ENCODE assay signal across 8 cellular contexts in genomic region chr6:21595265-21595950, GRCh38. TPM values are rescaled to one million over a fixed set of nuclear protein-coding genes. Genes with fewer than 3 reads are reported as not detected.
DNase-seq lines count a peak whose midpoint lies in the region; ATAC-seq lines count a peak whose summit lies in the region.

No MANE protein-coding gene starts in this region.

- H3K9me3 ChIP-seq in MG63 (no peaks in the 10 kb centered on the region), adipocyte (ENCODE audit: control insufficient read depth, low read length) (no peaks in the 10 kb centered on the region), iPS DF 6.9 (ENCODE audit: control insufficient read depth, insufficient read depth, low read length) (no peaks in the 10 kb centered on the region)

- H3K4me1 ChIP-seq in adipocyte (ENCODE audit: control insufficient read depth, insufficient read depth, low read length) (peaks cover 19% of the 10 kb centered on the region), iPS DF 6.9 (ENCODE audit: control insufficient read depth, insufficient read depth, low read length) (no peaks in the 10 kb centered on the region)

- peak; percentile 42 for DNase-seq in EL
- peak; percentile 17 for DNase-seq in MG63
- DNase-seq in adipocyte (ENCODE audit: low read depth): peak; percentile 44
- no peak for DNase-seq in iPS DF 6.9 (ENCODE audit: low read depth, low spot score)
- DNase-seq in skeletal muscle cell (ENCODE audit: low read depth): no peak
- no peak for DNase-seq in DMS153 (lab: John Stamatoyannopoulos, UW)
- DNase-seq in H4 (ENCODE audit: low spot score): no peak

- no peaks in the 10 kb centered on the region for H3K27me3 ChIP-seq in MG63
- no peaks in the 10 kb centered on the region for H3K27me3 ChIP-seq in adipocyte (replicated peaks; ENCODE audit: control insufficient read depth, insufficient read depth, low read length)
- no peaks in the 10 kb centered on the region for H3K27me3 ChIP-seq in iPS DF 6.9 (ENCODE audit: control insufficient read depth, insufficient read depth, low read length)

- H3K4me3 ChIP-seq in MG63 (peak overlapping the region; percentile 73), adipocyte (ENCODE audit: low read length) (peak overlapping the region; percentile 94), iPS DF 6.9 (ENCODE audit: low read length) (peak overlapping the region; percentile 83), skeletal muscle cell (ENCODE audit: low read depth, low read length) (peak overlapping the region; percentile 80)

- H3K27ac ChIP-seq in iPS DF 6.9 (ENCODE audit: low read length): no peak overlapping the region

- peak; percentile 14 for ATAC-seq in GM21390 (IDR thresholded peaks at IDR 0.05; ENCODE audit: unreplicated experiment)

- peaks cover 3% of the 10 kb centered on the region; the same call in 1 of the 2 replicates for H3K36me3 ChIP-seq in MG63
- no peaks in the 10 kb centered on the region for H3K36me3 ChIP-seq in adipocyte (ENCODE audit: control insufficient read depth, insufficient read depth, low read length, severe bottlenecking)
- peaks cover 10% of the 10 kb centered on the region; the same call in 1 of the 2 replicates for H3K36me3 ChIP-seq in iPS DF 6.9 (ENCODE audit: control insufficient read depth, insufficient read depth, low read length)

- peak overlapping the region; percentile 89 for H3K9ac ChIP-seq in adipocyte (ENCODE audit: low read length)

- WGBS in iPS DF 6.9 (ENCODE audit: insufficient coverage, insufficient read length): no CpG with 5 or more reads among the region's 95 CpGs

RNA-seq across cellular contexts. Expression of gene SOX4, which starts 1.9 kb away (rescaled TPM):
- 7.9 and 8.3 TPM in 2 replicates for total RNA-seq in MG63 (2014; rRNA removed; shearing (Covaris generic); ENCODE audit: low replicate concordance)
- 29.5 and 30.4 TPM in 2 replicates for total RNA-seq in H4 (2014; rRNA removed; shearing (Covaris generic))

Comparison
In these comparisons a context has a peak if more than half of its experiments do, and no peak if none do; other contexts are left out.
1. DNase-seq: peak in EL (single experiment), MG63 (single experiment) and adipocyte (single experiment); none in iPS DF 6.9 (single experiment), skeletal muscle cell (single experiment), DMS153 (single experiment) and H4 (single experiment).
2. Peak in every context shown above with its lines, with median percentiles within 50 percentile points of each other: H3K4me3 ChIP-seq.